15 cellular contexts compared by ENCODE assay signal in the genomic region with DNA sequence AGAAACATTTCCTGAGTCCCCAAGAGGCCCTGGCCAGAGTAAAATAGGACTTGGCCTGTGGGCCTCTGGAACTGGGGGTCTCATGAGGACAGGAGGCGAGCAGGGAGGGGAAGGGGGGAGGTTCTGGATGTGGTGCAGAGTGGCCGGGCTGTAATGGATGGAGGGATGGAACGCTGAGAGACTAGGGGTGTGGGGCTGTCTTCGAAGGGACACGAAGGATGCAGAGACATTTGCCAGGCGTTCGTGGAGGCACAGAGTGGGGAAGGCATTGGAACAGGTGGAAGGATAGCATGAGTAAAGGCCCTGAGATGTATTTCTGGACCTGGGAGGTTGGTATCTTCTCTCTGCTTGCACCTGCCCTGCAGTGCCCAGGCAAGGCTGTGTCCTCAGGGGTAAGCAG. TPM values are rescaled to one million over a fixed set of nuclear protein-coding genes. Genes with fewer than 3 reads are reported as not detected.
DNase-seq lines count a peak whose midpoint lies in the region; ATAC-seq and TF ChIP-seq lines count a peak whose summit lies in the region.
"Had no signal": no experiment of that assay in that cellular context is flagged by ENCODE, and none has a peak within 500 bp of the region (broad histone marks: within the 10 kb centered on the region; RNA-seq: fewer than 3 reads in every experiment).

No MANE protein-coding gene starts in this region.

- no peaks in the 10 kb centered on the region for H3K9me3 ChIP-seq in IMR-90 (ENCODE audit: control insufficient read depth, insufficient read depth, low read length)
- no peaks in the 10 kb centered on the region for H3K9me3 ChIP-seq in endodermal cell (ENCODE audit: control insufficient read depth, low read length)
- H3K9me3 ChIP-seq: A549, BE2C had no signal

- ATAC-seq in IMR-90 (ENCODE audit: low read depth) (no peak), HG02840 (IDR thresholded peaks at IDR 0.05; ENCODE audit: low FRiP score, unreplicated experiment) (no peak)
- no peak for ATAC-seq in stimulated activated naive B cell treated with anti-CD40 and anti-IgM and Interleukin-4, amounts not matched to agents 10 μg/mL and 1 μg/mL and 100 μg/mL, for 72 hours (replicated peaks)

- TF ChIP-seq POLR2A in IMR-90 (IDR thresholded peaks at IDR 0.05; ENCODE audit: low read depth, low read length), result no peak

- in situ Hi-C loops in IMR-90 (cut with MboI; ENCODE audit: low sequenced_read_pairs), result no loop called here

- no peak overlapping the region for H4K5ac ChIP-seq in IMR-90 (ENCODE audit: low read depth, low read length)

- no peak overlapping the region for H4K8ac ChIP-seq in IMR-90 (ENCODE audit: low read depth in 2 of 2, low read length in 2 of 2)

- H2BK120ac ChIP-seq in IMR-90 (ENCODE audit: low read depth, low read length), result no peak overlapping the region

- no peak overlapping the region for H2BK15ac ChIP-seq in IMR-90 (ENCODE audit: low read depth, low read length)

- TF ChIP-seq CTCF in IMR-90 (conservative IDR thresholded peaks at IDR 0.05; ENCODE audit: low read depth, low read length) (no peak), endodermal cell (conservative IDR thresholded peaks at IDR 0.05) (no peak)

- no peaks in the 10 kb centered on the region; the same call in 1 of the 2 replicates for H4K20me1 ChIP-seq in IMR-90 (ENCODE audit: insufficient read depth, low read length)

- H3K9me1 ChIP-seq in IMR-90 (ENCODE audit: insufficient read depth, low read length), result peaks cover 6% of the 10 kb centered on the region

- H3K27ac Mint-ChIP-seq in endodermal cell, result peak overlapping the region; percentile 72
- peak overlapping the region; percentile 62 for H3K27ac Mint-ChIP-seq in stimulated activated naive B cell treated with anti-CD40 and anti-IgM and Interleukin-4, amounts not matched to agents 10 μg/mL and 1 μg/mL and 100 μg/mL, for 72 hours

- CTCF ChIA-PET in IMR-90 (lab: Yijun Ruan, JAX), result interaction anchor here (1.4 kb wide), 1 partner anchor 19 kb away, joined by 4 read pairs; no protein-coding TSS in a partner anchor

- no peak overlapping the region for H4K91ac ChIP-seq in IMR-90 (ENCODE audit: insufficient read depth, low read depth, low read length)

- H3K18ac ChIP-seq in IMR-90 (ENCODE audit: low read depth, low read length), result no peak overlapping the region

- no TSS peak for BruUV-seq in IMR-90 (replicated peaks; lab: Mats Ljungman, UMichigan)

- H3K36me3 ChIP-seq in IMR-90 (ENCODE audit: control insufficient read depth, insufficient read depth, low read length) (no peaks in the 10 kb centered on the region), endodermal cell (ENCODE audit: control insufficient read depth, insufficient read depth, low read length) (no peaks in the 10 kb centered on the region)
- H3K36me3 ChIP-seq: BE2C had no signal

- DNase-seq in IMR-90, result no peak
- no peak for DNase-seq in endodermal cell
- DNase-seq in mesenteric fat pad (ENCODE audit: low spot score), result peak; percentile 20
- DNase-seq in stimulated activated naive B cell treated with anti-CD40 and anti-IgM and Interleukin-4, amounts not matched to agents 10 μg/mL and 1 μg/mL and 100 μg/mL, for 72 hours, result no peak
- no peak for DNase-seq in NCI-H2081 (lab: John Stamatoyannopoulos, UW)
- DNase-seq in DMS153 (lab: John Stamatoyannopoulos, UW), result no peak
- DNase-seq: BE2C; CD4-positive, alpha-beta memory T cell; COR-L47; DND-41; GDM1 had no signal

- H3K9me3 Mint-ChIP-seq in endodermal cell, result no peaks in the 10 kb centered on the region
- H3K9me3 Mint-ChIP-seq in stimulated activated naive B cell treated with anti-CD40 and anti-IgM and Interleukin-4, amounts not matched to agents 10 μg/mL and 1 μg/mL and 100 μg/mL, for 72 hours, result peaks cover 4 to 6% of the 10 kb centered on the region in 2 donors
- H3K9me3 Mint-ChIP-seq: CD4-positive, alpha-beta memory T cell had no signal

- peaks cover 11% of the 10 kb centered on the region for H3K4me1 ChIP-seq in IMR-90 (ENCODE audit: control insufficient read depth, insufficient read depth, low read length)
- peaks cover 3% of the 10 kb centered on the region for H3K4me1 ChIP-seq in endodermal cell (ENCODE audit: control insufficient read depth, insufficient read depth, low read length)
- H3K4me1 ChIP-seq: A549 had no signal

- no peaks in the 10 kb centered on the region for H3K27me3 ChIP-seq in IMR-90 (ENCODE audit: control insufficient read depth, insufficient read depth, low read length)
- H3K27me3 ChIP-seq in endodermal cell (ENCODE audit: control insufficient read depth, insufficient read depth, low read length, poor library complexity, severe bottlenecking), result no peaks in the 10 kb centered on the region
- H3K27me3 ChIP-seq: BE2C had no signal

- no peaks in the 10 kb centered on the region for H3K27me3 Mint-ChIP-seq in endodermal cell (ENCODE audit: insufficient read depth)
- H3K27me3 Mint-ChIP-seq in stimulated activated naive B cell treated with anti-CD40 and anti-IgM and Interleukin-4, amounts not matched to agents 10 μg/mL and 1 μg/mL and 100 μg/mL, for 72 hours, result peaks cover 0 to 8% of the 10 kb centered on the region in 2 donors
- H3K27me3 Mint-ChIP-seq: CD4-positive, alpha-beta memory T cell had no signal

- peaks cover 0 to 3% of the 10 kb centered on the region in 2 experiments; a peak in 1 of 4 replicates for H3K79me1 ChIP-seq in IMR-90 (ENCODE audit: low read depth in 1 of 2, low read length in 2 of 2)

- H2BK20ac ChIP-seq in IMR-90 (ENCODE audit: low read depth, low read length), result no peak overlapping the region

- H3K4me3 Mint-ChIP-seq in endodermal cell, result no peak overlapping the region
- H3K4me3 Mint-ChIP-seq in stimulated activated naive B cell treated with anti-CD40 and anti-IgM and Interleukin-4, amounts not matched to agents 10 μg/mL and 1 μg/mL and 100 μg/mL, for 72 hours, result no peak overlapping the region

- peaks cover 5% of the 10 kb centered on the region for H3K4me1 Mint-ChIP-seq in endodermal cell
- H3K4me1 Mint-ChIP-seq in stimulated activated naive B cell treated with anti-CD40 and anti-IgM and Interleukin-4, amounts not matched to agents 10 μg/mL and 1 μg/mL and 100 μg/mL, for 72 hours, result peaks cover 8 to 20% of the 10 kb centered on the region in 2 donors

- H3K56ac ChIP-seq in IMR-90 (ENCODE audit: extremely low read depth, insufficient read depth, low read length), result no peak overlapping the region

- H3K4me2 ChIP-seq in IMR-90 (ENCODE audit: low read depth, low read length), result no peak overlapping the region

- TF ChIP-seq RAD21 in IMR-90 (IDR thresholded peaks at IDR 0.05; ENCODE audit: low read length), result no peak

- H3K27ac ChIP-seq in IMR-90 (ENCODE audit: insufficient read depth, low read length) (no peak overlapping the region), endodermal cell (ENCODE audit: low read depth, low read length) (no peak overlapping the region)
- H3K27ac ChIP-seq: C4-2B, HL-60 had no signal

- POLR2A ChIA-PET in IMR-90 (lab: Charles Lee; ENCODE audit: unreplicated experiment), result no interaction called here

- dilution Hi-C loops in IMR-90 (cut with HindIII; ENCODE audit: low sequenced_read_pairs, unreplicated experiment), result no loop called here

- no peak overlapping the region for H3K9ac ChIP-seq in IMR-90 (ENCODE audit: low read depth, low read length)
- no peak overlapping the region for H3K9ac ChIP-seq in endodermal cell (ENCODE audit: extremely low read depth, low read length, poor library complexity, severe bottlenecking)

- no peak overlapping the region for H3K4ac ChIP-seq in IMR-90 (ENCODE audit: low read depth, low read length)

- no peak overlapping the region for H2AK9ac ChIP-seq in IMR-90 (replicated peaks; ENCODE audit: low read depth, low read length, poor library complexity)

- intact Hi-C loops in IMR-90 (cut with micrococcal nuclease), result loop anchor here (1.0 kb wide), 1 partner anchor 62 kb away; no protein-coding TSS in a partner anchor

- no peak overlapping the region for H2AFZ ChIP-seq in IMR-90 (replicated peaks; ENCODE audit: low read length, poor library complexity)

- no peak overlapping the region for H2BK5ac ChIP-seq in IMR-90 (ENCODE audit: low read depth, low read length, poor library complexity, severe bottlenecking)

- H3K23ac ChIP-seq in IMR-90 (ENCODE audit: low read depth, low read length), result no peak overlapping the region

- H3K4me3 ChIP-seq in IMR-90 (ENCODE audit: insufficient read depth, low read depth, low read length), result no peak overlapping the region
- no peak overlapping the region for H3K4me3 ChIP-seq in endodermal cell (ENCODE audit: low read length)
- H3K4me3 ChIP-seq: A549 had no signal

- H3K36me3 Mint-ChIP-seq in endodermal cell (ENCODE audit: low read depth), result no peaks in the 10 kb centered on the region
- peaks cover 0 to 4% of the 10 kb centered on the region in 2 donors for H3K36me3 Mint-ChIP-seq in stimulated activated naive B cell treated with anti-CD40 and anti-IgM and Interleukin-4, amounts not matched to agents 10 μg/mL and 1 μg/mL and 100 μg/mL, for 72 hours
- H3K36me3 Mint-ChIP-seq: CD4-positive, alpha-beta memory T cell had no signal

- no peak overlapping the region for H3K14ac ChIP-seq in IMR-90 (replicated peaks; ENCODE audit: low read depth, low read length)

- 0 out of 2 replicates have a peak overlapping the region, but pooled peaks have one; percentile 39 for H2AK5ac ChIP-seq in IMR-90 (ENCODE audit: low read depth, low read length)

- 94% methylated on average over 6 of the region's 7 CpGs; no CpG with 5 or more reads in 1 of the 2 experiments for WGBS in IMR-90 (ENCODE audit: extremely low coverage in 2 of 2, insufficient read length in 1 of 2), 2 experiments
- WGBS in endodermal cell (ENCODE audit: insufficient coverage in 1 of 2, insufficient read length in 1 of 2), 2 experiments, result 90 to 92% methylated on average over 5 to 7 of the region's 7 CpGs

TF ChIP-seq in IMR-90, 13 proteins besides CTCF, POLR2A, EP300 and RAD21 (continues in another document):
- TF ChIP-seq RFX5 (IDR thresholded peaks at IDR 0.05; ENCODE audit: low read depth, low read length), result no peak
- no peak for TF ChIP-seq NFE2L2 (IDR thresholded peaks at IDR 0.05; ENCODE audit: low read depth, low read length)
- TF ChIP-seq, protein P1, sequence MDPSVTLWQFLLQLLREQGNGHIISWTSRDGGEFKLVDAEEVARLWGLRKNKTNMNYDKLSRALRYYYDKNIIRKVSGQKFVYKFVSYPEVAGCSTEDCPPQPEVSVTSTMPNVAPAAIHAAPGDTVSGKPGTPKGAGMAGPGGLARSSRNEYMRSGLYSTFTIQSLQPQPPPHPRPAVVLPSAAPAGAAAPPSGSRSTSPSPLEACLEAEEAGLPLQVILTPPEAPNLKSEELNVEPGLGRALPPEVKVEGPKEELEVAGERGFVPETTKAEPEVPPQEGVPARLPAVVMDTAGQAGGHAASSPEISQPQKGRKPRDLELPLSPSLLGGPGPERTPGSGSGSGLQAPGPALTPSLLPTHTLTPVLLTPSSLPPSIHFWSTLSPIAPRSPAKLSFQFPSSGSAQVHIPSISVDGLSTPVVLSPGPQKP (IDR thresholded peaks at IDR 0.05; ENCODE audit: borderline replicate concordance, low read depth, low read length), result no peak
- no peak for TF ChIP-seq CHD1 (IDR thresholded peaks at IDR 0.05; ENCODE audit: low read depth, low read length)

RNA-seq across cellular contexts. Expression of a gene that starts 2.1 kb away (rescaled TPM):
- total RNA-seq in IMR-90 (2012; rRNA removed) (8.9 and 10.4 TPM in 2 replicates), endodermal cell (under 1 TPM; 0.51 to 0.77 TPM), mesenteric fat pad (not detected)
- polyA plus RNA-seq in IMR-90 (2012; rRNA removed), result 10.3 and 10.5 TPM in 2 replicates
- polyA plus RNA-seq in IMR-90 (2012; cell fraction: cytosol; rRNA removed), result 4.7 and 8.1 TPM in 2 replicates
- 10.0 and 14.8 TPM in 2 replicates for polyA plus RNA-seq in IMR-90 (2012; cell fraction: nucleus; rRNA removed; ENCODE audit: low replicate concordance)
- 2.2 TPM for polyA plus RNA-seq in endodermal cell (2013, experiment 1 of 2)
- 4.4 TPM for polyA plus RNA-seq in endodermal cell (2013, experiment 2 of 2)
- total RNA-seq: CD4-positive, alpha-beta memory T cell had no signal
- polyA plus RNA-seq: A549; CD4-positive, alpha-beta memory T cell had no signal
